22 cellular contexts compared by ENCODE assay signal in the genomic region with DNA sequence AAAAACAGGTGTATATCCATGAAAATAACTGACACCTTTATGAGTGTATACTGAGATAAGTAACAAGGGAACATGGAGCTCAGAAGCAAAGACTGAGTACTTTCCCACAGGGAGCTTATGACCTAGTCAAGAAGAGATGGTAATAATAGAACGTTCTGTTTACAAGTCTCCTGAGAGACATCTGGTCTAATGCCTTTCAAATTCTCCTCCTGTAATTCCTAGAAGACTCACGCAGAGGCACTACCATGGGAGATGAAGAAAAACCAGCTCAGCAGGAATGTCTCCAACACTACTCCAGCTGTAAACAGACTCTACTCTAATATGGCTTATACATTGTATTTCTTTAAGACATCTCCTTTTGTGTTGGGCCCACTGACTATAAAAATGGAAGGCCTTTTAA.
"Had no signal": no experiment of that assay in that cellular context is flagged by ENCODE, and none has a peak within 500 bp of the region (broad histone marks: within the 10 kb centered on the region; RNA-seq: fewer than 3 reads in every experiment).

No MANE protein-coding gene starts in this region.

- H3K27ac Mint-ChIP-seq: naive thymus-derived CD4-positive, alpha-beta T cell had no signal

- H3K4me1 Mint-ChIP-seq: naive thymus-derived CD4-positive, alpha-beta T cell; neural crest cell had no signal

- H3K27ac ChIP-seq: epithelial cell of prostate, esophagus squamous epithelium, right atrium auricular region, sigmoid colon, stomach, thoracic aorta, transverse colon had no signal

- DNase-seq: effector memory CD4-positive, alpha-beta T cell; esophagus squamous epithelium; foreskin melanocyte; head of caudate nucleus; hippocampal formation; left colon; left ventricle myocardium superior; mesendoderm; naive thymus-derived CD4-positive, alpha-beta T cell; posterior cingulate gyrus; sigmoid colon; small intestine; stimulated activated CD4-positive, alpha-beta T cell treated with anti-CD3 and anti-CD28 coated beads, Interleukin-12 subunit alpha, Interleukin-12 subunit beta, amount 100 ng/mL, for 4 hours; stimulated activated naive CD4-positive, alpha-beta T cell; stomach; substantia nigra; transverse colon had no signal

- H3K27me3 Mint-ChIP-seq: naive thymus-derived CD4-positive, alpha-beta T cell had no signal

- H3K4me1 ChIP-seq: esophagus squamous epithelium, right atrium auricular region, sigmoid colon, stomach, transverse colon had no signal

- H3K9me3 ChIP-seq: esophagus squamous epithelium, right atrium auricular region, sigmoid colon, stomach, thoracic aorta, transverse colon had no signal

- H3K36me3 ChIP-seq: esophagus squamous epithelium, right atrium auricular region, sigmoid colon, stomach, thoracic aorta, transverse colon had no signal

- H3K4me3 ChIP-seq: esophagus squamous epithelium, lung, right atrium auricular region, sigmoid colon, stomach, thoracic aorta, transverse colon had no signal

- H3K4me3 Mint-ChIP-seq: naive thymus-derived CD4-positive, alpha-beta T cell; neural crest cell had no signal

- H3K27me3 ChIP-seq: esophagus squamous epithelium, right atrium auricular region, sigmoid colon, stomach, transverse colon had no signal

- H3K36me3 Mint-ChIP-seq: naive thymus-derived CD4-positive, alpha-beta T cell had no signal

- H3K9me3 Mint-ChIP-seq: neural crest cell had no signal

- ATAC-seq: left colon; left ventricle myocardium superior; naive thymus-derived CD4-positive, alpha-beta T cell had no signal
